ENCODE assay signal across 17 cellular contexts in genomic region chr16:68960910-68961309, GRCh38.
DNase-seq lines count a peak whose midpoint lies in the region; ATAC-seq and TF ChIP-seq lines count a peak whose summit lies in the region.
"Had no signal": no experiment of that assay in that cellular context is flagged by ENCODE, and none has a peak within 500 bp of the region (broad histone marks: within the 10 kb centered on the region; RNA-seq: fewer than 3 reads in every experiment).

No MANE protein-coding gene starts in this region.

- no peak overlapping the region for H3K4me3 Mint-ChIP-seq in WTC11
- no peak overlapping the region for H3K4me3 Mint-ChIP-seq in neural progenitor cell
- H3K4me3 Mint-ChIP-seq in activated CD4-positive, alpha-beta T cell treated with anti-CD3 and anti-CD28 coated beads, Interleukin-2, amount 10 ng/mL, durations not matched to agents 24 days and 14 days: no peak overlapping the region
- H3K4me3 Mint-ChIP-seq: CD4-positive, CD25-positive, alpha-beta regulatory T cell; CD8-positive, alpha-beta memory T cell had no signal

- POLR2A ChIA-PET in WTC11 (lab: Charles Lee): no interaction called here

- CTCF ChIA-PET in WTC11 (lab: Charles Lee): no interaction called here

- 0 out of 2 replicates have a peak, but pooled peaks have one; percentile 38 for ATAC-seq in WTC11
- no peak for ATAC-seq in activated CD4-positive, CD25-positive, alpha-beta regulatory T cell treated with anti-CD3 and anti-CD28 coated beads, Interleukin-2, amount 50 U/mL, for 24 hours
- ATAC-seq in GM21717 (IDR thresholded peaks at IDR 0.05; ENCODE audit: unreplicated experiment): no peak
- ATAC-seq: HepG2 had no signal

- peaks cover 24% of the 10 kb centered on the region for H3K4me1 Mint-ChIP-seq in WTC11
- H3K4me1 Mint-ChIP-seq in neural progenitor cell: peaks cover 15% of the 10 kb centered on the region
- H3K4me1 Mint-ChIP-seq in activated CD4-positive, alpha-beta T cell treated with anti-CD3 and anti-CD28 coated beads, Interleukin-2, amount 10 ng/mL, durations not matched to agents 24 days and 14 days: no peaks in the 10 kb centered on the region
- H3K4me1 Mint-ChIP-seq: CD8-positive, alpha-beta memory T cell had no signal

- TF ChIP-seq CTCF in WTC11 (IDR thresholded peaks at IDR 0.05) (no peak), neural progenitor cell (IDR thresholded peaks at IDR 0.05) (no peak), coronary artery (IDR thresholded peaks at IDR 0.05) (no peak)

- intact Hi-C loops in activated CD4-positive, alpha-beta T cell treated with anti-CD3 and anti-CD28 coated beads, Interleukin-2, amount 10 ng/mL, durations not matched to agents 24 days and 14 days (cut with micrococcal nuclease): no loop called here

- DNase-seq in H7: peak; percentile 23
- DNase-seq in WTC11 (ENCODE audit: low spot score): no peak
- no peak for DNase-seq in neural progenitor cell (ENCODE audit: low spot score)
- no peak for DNase-seq in activated CD4-positive, alpha-beta T cell treated with anti-CD3 and anti-CD28 coated beads, Interleukin-2, amount 10 ng/mL, durations not matched to agents 24 days and 14 days
- no peak for DNase-seq in coronary artery (ENCODE audit: low spot score)
- DNase-seq: 8988T; Caco-2; CD4-positive, CD25-positive, alpha-beta regulatory T cell; CD8-positive, alpha-beta memory T cell; HCEC 1CT; KBM-7 had no signal

- H3K79me2 ChIP-seq in neural progenitor cell (ENCODE audit: low read depth): no peaks in the 10 kb centered on the region

- no peaks in the 10 kb centered on the region for H3K27me3 ChIP-seq in BLaER1 treated with 17β-estradiol and CSF1 and Interleukin-3, amounts not matched to agents 10 nM and 100 nM
- H3K27me3 ChIP-seq in H7 (ENCODE audit: control insufficient read depth, insufficient read depth, low read length) (no peaks in the 10 kb centered on the region), neural progenitor cell (no peaks in the 10 kb centered on the region)
- H3K27me3 ChIP-seq: BLaER1 had no signal

- H3K4me1 ChIP-seq in BLaER1 treated with 17β-estradiol and CSF1 and Interleukin-3, amounts not matched to agents 10 nM and 100 nM: peaks cover 0 to 61% (median 39%) of the 10 kb centered on the region in 10 experiments; a peak in 14 of 20 replicates
- peaks cover 18% of the 10 kb centered on the region for H3K4me1 ChIP-seq in neural progenitor cell
- H3K4me1 ChIP-seq: BLaER1 had no signal

- H3K27me3 Mint-ChIP-seq in WTC11 (ENCODE audit: low read depth) (no peaks in the 10 kb centered on the region), neural progenitor cell (ENCODE audit: insufficient read depth, low read depth) (peaks cover 2% of the 10 kb centered on the region)
- H3K27me3 Mint-ChIP-seq in activated CD4-positive, alpha-beta T cell treated with anti-CD3 and anti-CD28 coated beads, Interleukin-2, amount 10 ng/mL, durations not matched to agents 24 days and 14 days: no peaks in the 10 kb centered on the region
- H3K27me3 Mint-ChIP-seq: CD4-positive, CD25-positive, alpha-beta regulatory T cell; CD8-positive, alpha-beta memory T cell; IgD-negative memory B cell had no signal

- no peaks in the 10 kb centered on the region for H3K36me3 Mint-ChIP-seq in WTC11
- no peaks in the 10 kb centered on the region for H3K36me3 Mint-ChIP-seq in neural progenitor cell
- H3K36me3 Mint-ChIP-seq in activated CD4-positive, alpha-beta T cell treated with anti-CD3 and anti-CD28 coated beads, Interleukin-2, amount 10 ng/mL, durations not matched to agents 24 days and 14 days (ENCODE audit: low read depth): no peaks in the 10 kb centered on the region

- H3K4me2 ChIP-seq in BLaER1 treated with 17β-estradiol and CSF1 and Interleukin-3, amounts not matched to agents 10 nM and 100 nM: peak overlapping the region in 7 of 11 experiments; percentile 5 to 71 (median 53); a peak in 12 of 22 replicates
- H3K4me2 ChIP-seq in neural progenitor cell: peak overlapping the region; percentile 17
- H3K4me2 ChIP-seq: BLaER1 had no signal

- H2AFZ ChIP-seq in neural progenitor cell (replicated peaks): no peak overlapping the region

- peak overlapping the region in 9 of 11 experiments; percentile 27 to 82 (median 71); a peak in 14 of 22 replicates for H3K27ac ChIP-seq in BLaER1 treated with 17β-estradiol and CSF1 and Interleukin-3, amounts not matched to agents 10 nM and 100 nM
- H3K27ac ChIP-seq in neural progenitor cell (no peak overlapping the region), coronary artery (no peak overlapping the region)
- H3K27ac ChIP-seq: BLaER1 had no signal

- H3K9me3 Mint-ChIP-seq in WTC11 (peaks cover 8% of the 10 kb centered on the region), neural progenitor cell (peaks cover 4% of the 10 kb centered on the region)
- no peaks in the 10 kb centered on the region for H3K9me3 Mint-ChIP-seq in activated CD4-positive, alpha-beta T cell treated with anti-CD3 and anti-CD28 coated beads, Interleukin-2, amount 10 ng/mL, durations not matched to agents 24 days and 14 days
- H3K9me3 Mint-ChIP-seq: CD4-positive, CD25-positive, alpha-beta regulatory T cell; CD8-positive, alpha-beta memory T cell; IgD-negative memory B cell had no signal

- no peak overlapping the region for H3K4me3 ChIP-seq in BLaER1 treated with 17β-estradiol and CSF1 and Interleukin-3, amounts not matched to agents 10 nM and 100 nM
- H3K4me3 ChIP-seq in H7 (ENCODE audit: insufficient read depth, low read depth, low read length): no peak overlapping the region
- H3K4me3 ChIP-seq in neural progenitor cell: no peak overlapping the region
- no peak overlapping the region for H3K4me3 ChIP-seq in coronary artery
- H3K4me3 ChIP-seq: BLaER1 had no signal

- H3K27ac Mint-ChIP-seq in WTC11 (peak overlapping the region; percentile 58; the same call in 1 of the 2 replicates), neural progenitor cell (peak overlapping the region; percentile 19)
- H3K27ac Mint-ChIP-seq in activated CD4-positive, alpha-beta T cell treated with anti-CD3 and anti-CD28 coated beads, Interleukin-2, amount 10 ng/mL, durations not matched to agents 24 days and 14 days: no peak overlapping the region
- H3K27ac Mint-ChIP-seq: CD4-positive, CD25-positive, alpha-beta regulatory T cell; CD8-positive, alpha-beta memory T cell; IgD-negative memory B cell had no signal

- no peak overlapping the region for H3K9ac ChIP-seq in BLaER1 treated with 17β-estradiol and CSF1 and Interleukin-3, amounts not matched to agents 10 nM and 100 nM
- no peak overlapping the region for H3K9ac ChIP-seq in neural progenitor cell
- H3K9ac ChIP-seq: BLaER1 had no signal

- no peaks in the 10 kb centered on the region for H4K20me1 ChIP-seq in BLaER1 treated with 17β-estradiol and CSF1 and Interleukin-3, amounts not matched to agents 10 nM and 100 nM
- no peaks in the 10 kb centered on the region for H4K20me1 ChIP-seq in neural progenitor cell (ENCODE audit: low read depth)
- H4K20me1 ChIP-seq: BLaER1 had no signal

- peaks cover 15% of the 10 kb centered on the region for H3F3A ChIP-seq in neural progenitor cell (ENCODE audit: low read depth)

- H3K9me3 ChIP-seq in BLaER1 treated with 17β-estradiol and CSF1 and Interleukin-3, amounts not matched to agents 10 nM and 100 nM (replicated peaks in 1 of 11): peaks cover 0 to 13% (median 9%) of the 10 kb centered on the region in 11 experiments; a peak in 14 of 22 replicates
- peaks cover 3% of the 10 kb centered on the region for H3K9me3 ChIP-seq in neural progenitor cell (ENCODE audit: low read depth)
- H3K9me3 ChIP-seq: Caco-2 had no signal

- no peaks in the 10 kb centered on the region; a peak in 1 of 22 replicates for H3K36me3 ChIP-seq in BLaER1 treated with 17β-estradiol and CSF1 and Interleukin-3, amounts not matched to agents 10 nM and 100 nM
- H3K36me3 ChIP-seq in H7 (replicated peaks; ENCODE audit: control insufficient read depth, insufficient read depth, low read length): no peaks in the 10 kb centered on the region
- no peaks in the 10 kb centered on the region for H3K36me3 ChIP-seq in neural progenitor cell

TF ChIP-seq in WTC11, 78 proteins besides CTCF, POLR2A, EP300 and RAD21 (continues in another document):
- TF ChIP-seq ZNF396 (CRISPR knock-in tag; IDR thresholded peaks at IDR 0.05; ENCODE audit: borderline replicate concordance): no peak
- no peak for TF ChIP-seq FOXJ3 (CRISPR knock-in tag; IDR thresholded peaks at IDR 0.05; ENCODE audit: borderline replicate concordance)
- no peak for TF ChIP-seq ATF6 (CRISPR knock-in tag; IDR thresholded peaks at IDR 0.05)
- TF ChIP-seq ZNF219 (CRISPR knock-in tag; IDR thresholded peaks at IDR 0.05; ENCODE audit: borderline replicate concordance): no peak
- TF ChIP-seq FOXP1 (CRISPR knock-in tag; IDR thresholded peaks at IDR 0.05; ENCODE audit: borderline replicate concordance): no peak
- no peak for TF ChIP-seq ZNF423 (CRISPR knock-in tag; IDR thresholded peaks at IDR 0.05)
- TF ChIP-seq E2F1 (CRISPR knock-in tag; IDR thresholded peaks at IDR 0.05): no peak
- TF ChIP-seq ZNF416 (CRISPR knock-in tag; IDR thresholded peaks at IDR 0.05): no peak

Comparison
In these comparisons a context has a peak if more than half of its experiments do, and no peak if none do; other contexts are left out.
1. H3K27ac ChIP-seq: peak in BLaER1 treated with 17β-estradiol and CSF1 and Interleukin-3, amounts not matched to agents 10 nM and 100 nM (9 of 11); none in neural progenitor cell (single experiment) and coronary artery (0 of 2).